In genomic region chr11:117099681-117100080, GRCh38 we compare ENCODE assay signal across 8 cellular contexts. TPM values are rescaled to one million over a fixed set of nuclear protein-coding genes. Genes with fewer than 3 reads are reported as not detected.
DNase-seq lines count a peak whose midpoint lies in the region; ATAC-seq and TF ChIP-seq lines count a peak whose summit lies in the region.

No MANE protein-coding gene starts in this region.

- DNase-seq in activated T-cell treated with anti-CD3 and anti-CD28 coated beads, Interleukin-2, amount 50 U/mL, for 4 hours = no peak
- DNase-seq in activated T-cell treated with anti-CD3 and anti-CD28 coated beads for 4 hours (no peak), transverse colon (no peak), NCI-H2107 treated with DMSO at 0.1 percent for 48 hours (lab: John Stamatoyannopoulos, UW; ENCODE audit: unreplicated experiment) (no peak)
- no peak for DNase-seq in naive thymus-derived CD8-positive, alpha-beta T cell

- H3K4me3 Mint-ChIP-seq in activated T-cell treated with anti-CD3 and anti-CD28 coated beads, Interleukin-2, amount 50 U/mL, for 4 hours = peak overlapping the region; percentile 90
- peak overlapping the region in 8 of 10 donors; percentile 28 to 95 (median 86) for H3K4me3 Mint-ChIP-seq in naive thymus-derived CD8-positive, alpha-beta T cell

- peak overlapping the region; percentile 95 to 100 (median 99) for H3K27ac Mint-ChIP-seq in naive thymus-derived CD8-positive, alpha-beta T cell

- ATAC-seq in activated T-cell treated with anti-CD3 and anti-CD28 coated beads, Interleukin-2, amount 50 U/mL, for 4 hours = no peak
- no peak for ATAC-seq in naive thymus-derived CD8-positive, alpha-beta T cell
- no peak for ATAC-seq in HG02840 (IDR thresholded peaks at IDR 0.05; ENCODE audit: low FRiP score, unreplicated experiment)
- ATAC-seq in GM19351 (IDR thresholded peaks at IDR 0.05; ENCODE audit: unreplicated experiment) = no peak

- no peaks in the 10 kb centered on the region for H3K36me3 ChIP-seq in transverse colon

- no peaks in the 10 kb centered on the region for H3K9me3 Mint-ChIP-seq in activated T-cell treated with anti-CD3 and anti-CD28 coated beads, Interleukin-2, amount 50 U/mL, for 4 hours
- H3K9me3 Mint-ChIP-seq in naive thymus-derived CD8-positive, alpha-beta T cell = no peaks in the 10 kb centered on the region

- intact Hi-C loops in transverse colon (cut with DNase I; ENCODE audit: low total_unique reads) = no loop called here

- H3K36me3 Mint-ChIP-seq in activated T-cell treated with anti-CD3 and anti-CD28 coated beads, Interleukin-2, amount 50 U/mL, for 4 hours (ENCODE audit: insufficient read depth) = peaks cover 2% of the 10 kb centered on the region
- no peaks in the 10 kb centered on the region for H3K36me3 Mint-ChIP-seq in naive thymus-derived CD8-positive, alpha-beta T cell

- in situ Hi-C loops in transverse colon (cut with MboI; ENCODE audit: low pct_ligation_motif_present in 1 of 4, low pct_unique_long_range_greater_than_20kb in 1 of 4, low sequenced_read_pairs in 3 of 4) = loop anchor here (5.0 to 25.0 kb wide), 5 partner anchors 112 to 312 kb away; partner anchors contain the start of genes APOA5 (in 4 of the 4) and ZPR1 (in 2 of the 4)

- 86 to 94% methylated on average over 2 of the region's 2 CpGs for WGBS in transverse colon (ENCODE audit: low coverage in 1 of 2), 2 donors

- no peak overlapping the region for H3K4me3 ChIP-seq in transverse colon

- TF ChIP-seq EP300 in transverse colon (IDR thresholded peaks at IDR 0.05; ENCODE audit: low read depth) = no peak

- H3K27me3 ChIP-seq in transverse colon = no peaks in the 10 kb centered on the region

- H3K27ac ChIP-seq in cingulate gyrus (ENCODE audit: low read depth, low read length) = peak overlapping the region; percentile 99
- H3K27ac ChIP-seq in transverse colon = peak overlapping the region; percentile 90 to 98 (median 96)

- H3K27me3 Mint-ChIP-seq in activated T-cell treated with anti-CD3 and anti-CD28 coated beads, Interleukin-2, amount 50 U/mL, for 4 hours (ENCODE audit: low read depth) = no peaks in the 10 kb centered on the region
- H3K27me3 Mint-ChIP-seq in naive thymus-derived CD8-positive, alpha-beta T cell = no peaks in the 10 kb centered on the region

- POLR2A ChIA-PET in naive thymus-derived CD8-positive, alpha-beta T cell (lab: Charles Lee) = interaction anchor here (0.7 to 1.1 kb wide), 2 partner anchors 44 to 170 kb away, joined by 3 read pairs; no protein-coding TSS in a partner anchor

- peaks cover 38% of the 10 kb centered on the region for H3K4me1 Mint-ChIP-seq in activated T-cell treated with anti-CD3 and anti-CD28 coated beads, Interleukin-2, amount 50 U/mL, for 4 hours (ENCODE audit: low read depth)
- peaks cover 31 to 49% (median 42%) of the 10 kb centered on the region in 4 donors for H3K4me1 Mint-ChIP-seq in naive thymus-derived CD8-positive, alpha-beta T cell

- TF ChIP-seq CTCF in transverse colon (IDR thresholded peaks at IDR 0.05) = no peak

- no peak for TF ChIP-seq POLR2A in transverse colon (IDR thresholded peaks at IDR 0.05)

- H3K4me1 ChIP-seq in transverse colon = peaks cover 16 to 36% (median 29%) of the 10 kb centered on the region in 4 donors

- no peaks in the 10 kb centered on the region for H3K9me3 ChIP-seq in transverse colon

RNA-seq across cellular contexts. Expression of gene SIK3, which starts 1.5 kb away (rescaled TPM):
- total RNA-seq in activated T-cell treated with anti-CD3 and anti-CD28 coated beads, Interleukin-2, amount 50 U/mL, for 4 hours = 10 to 100 TPM; 28.7 to 48.8 (median 36.5) TPM
- 10 to 100 TPM; 63.4 to 69.2 TPM for total RNA-seq in naive thymus-derived CD8-positive, alpha-beta T cell
- polyA plus RNA-seq in naive thymus-derived CD8-positive, alpha-beta T cell = 10 to 100 TPM; 14.1 to 16.2 (median 15.2) TPM
- total RNA-seq in transverse colon = 10 to 100 TPM; 35.6 to 68.6 (median 38.9) TPM

RNA-seq across cellular contexts. Expression of gene PAFAH1B2, which starts 44.4 kb away (rescaled TPM):
- total RNA-seq in activated T-cell treated with anti-CD3 and anti-CD28 coated beads, Interleukin-2, amount 50 U/mL, for 4 hours = 10 to 100 TPM; 73.9 to 81.2 (median 80.0) TPM
- 10 to 100 TPM; 59.2 to 60.5 TPM for total RNA-seq in naive thymus-derived CD8-positive, alpha-beta T cell
- polyA plus RNA-seq in naive thymus-derived CD8-positive, alpha-beta T cell = 10 to 100 TPM; 14.4 to 19.5 (median 18.3) TPM
- total RNA-seq in transverse colon = 10 to 100 TPM; 18.1 to 90.8 (median 78.3) TPM
